18 cellular contexts compared by ENCODE assay signal in the genomic region with DNA sequence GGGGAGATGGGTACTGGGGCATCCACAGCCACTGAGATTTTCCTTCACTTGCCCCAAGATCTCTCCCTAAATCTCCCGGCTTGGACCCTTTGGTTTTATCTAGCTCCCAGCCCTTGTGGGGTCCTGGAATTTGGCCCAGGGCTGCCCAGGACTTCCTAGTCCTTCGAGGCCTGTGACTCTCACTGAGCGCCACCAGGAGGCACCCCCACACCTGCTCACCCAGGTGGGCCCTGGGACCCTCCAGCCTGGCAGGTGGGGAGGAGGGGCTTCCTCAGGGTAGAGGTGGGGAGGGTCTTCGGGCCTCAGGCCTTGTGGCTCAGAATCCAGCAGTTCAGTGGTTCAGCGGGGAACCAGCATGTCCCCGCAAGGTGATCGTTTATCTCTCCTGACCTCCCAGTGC. TPM values are rescaled to one million over a fixed set of nuclear protein-coding genes. Genes with fewer than 3 reads are reported as not detected.
DNase-seq lines count a peak whose midpoint lies in the region; ATAC-seq and TF ChIP-seq lines count a peak whose summit lies in the region.
"Had no signal": no experiment of that assay in that cellular context is flagged by ENCODE, and none has a peak within 500 bp of the region (broad histone marks: within the 10 kb centered on the region; RNA-seq: fewer than 3 reads in every experiment).

No MANE protein-coding gene starts in this region.

- H4K20me1 ChIP-seq in GM23338 (replicated peaks; ENCODE audit: insufficient read depth) = no peaks in the 10 kb centered on the region
- H4K20me1 ChIP-seq in OCI-LY7 (ENCODE audit: insufficient read depth, low read length) = no peaks in the 10 kb centered on the region

- H3K4me1 Mint-ChIP-seq in GM23338 (peaks cover 24% of the 10 kb centered on the region), endodermal cell (no peaks in the 10 kb centered on the region)
- H3K4me1 Mint-ChIP-seq: CD14-positive monocyte had no signal

- no peaks in the 10 kb centered on the region for H3K9me3 Mint-ChIP-seq in GM23338
- H3K9me3 Mint-ChIP-seq in endodermal cell = no peaks in the 10 kb centered on the region
- H3K9me3 Mint-ChIP-seq: CD8-positive, alpha-beta T cell; HFFc6 had no signal

- WGBS in endodermal cell (ENCODE audit: insufficient coverage in 1 of 2, insufficient read length in 1 of 2), 2 experiments = 85 to 96% methylated on average over 4 to 7 of the region's 7 CpGs

- POLR2A ChIA-PET in OCI-LY7 (lab: Charles Lee) = no interaction called here

- CTCF ChIA-PET in OCI-LY7 (lab: Charles Lee; ENCODE audit: unreplicated experiment) = no interaction called here

- H3K36me3 ChIP-seq in GM23338 (ENCODE audit: insufficient read depth) (no peaks in the 10 kb centered on the region), OCI-LY7 (ENCODE audit: insufficient read depth, low read length) (no peaks in the 10 kb centered on the region), endodermal cell (ENCODE audit: control insufficient read depth, insufficient read depth, low read length) (no peaks in the 10 kb centered on the region)
- H3K36me3 ChIP-seq: HAP-1 had no signal

- peaks cover 45% of the 10 kb centered on the region for H3K27me3 Mint-ChIP-seq in GM23338 (ENCODE audit: insufficient read depth, low read depth, poor library complexity)
- H3K27me3 Mint-ChIP-seq in endodermal cell (ENCODE audit: insufficient read depth) = peaks cover 38% of the 10 kb centered on the region

- no peaks in the 10 kb centered on the region; the same call in 1 of the 2 replicates for H3F3A ChIP-seq in GM23338 (replicated peaks; ENCODE audit: low read depth)

- peak; percentile 56 for DNase-seq in GM23338 (ENCODE audit: low spot score)
- no peak for DNase-seq in OCI-LY7 (ENCODE audit: low spot score)
- DNase-seq in endodermal cell = peak; percentile 68
- DNase-seq in HPDE6-E6E7 (ENCODE audit: extremely low spot score) = no peak
- DNase-seq in pons (ENCODE audit: low spot score) = no peak
- DNase-seq in DMS53 treated with DMSO at 0.1 percent for 48 hours (lab: John Stamatoyannopoulos, UW; ENCODE audit: unreplicated experiment) = no peak
- DNase-seq: CD8-positive, alpha-beta T cell; COR-L47; DMS153; HFFc6 had no signal

- H3K4me3 ChIP-seq in GM23338 = no peak overlapping the region
- H3K4me3 ChIP-seq in OCI-LY7 (ENCODE audit: low read depth, low read length, poor library complexity, severe bottlenecking) = no peak overlapping the region
- no peak overlapping the region for H3K4me3 ChIP-seq in endodermal cell (ENCODE audit: low read length)
- H3K4me3 ChIP-seq: A549, GM12878, HAP-1, K562 had no signal

- H2AFZ ChIP-seq in GM23338 (no peak overlapping the region), OCI-LY7 (ENCODE audit: low read length) (no peak overlapping the region)

- H3K27ac Mint-ChIP-seq in GM23338 (no peak overlapping the region), endodermal cell (no peak overlapping the region)
- H3K27ac Mint-ChIP-seq: CD14-positive monocyte; CD8-positive, alpha-beta T cell; HFFc6 had no signal

- H3K27ac ChIP-seq in GM23338 (ENCODE audit: low read depth) (no peak overlapping the region), OCI-LY7 (ENCODE audit: low read depth, low read length, poor library complexity, severe bottlenecking) (no peak overlapping the region), endodermal cell (ENCODE audit: low read depth, low read length) (no peak overlapping the region)
- H3K27ac ChIP-seq: A549 had no signal

- peaks cover 34% of the 10 kb centered on the region for H3K27me3 ChIP-seq in GM23338 (ENCODE audit: insufficient read depth)
- peaks cover 44% of the 10 kb centered on the region for H3K27me3 ChIP-seq in endodermal cell (ENCODE audit: control insufficient read depth, insufficient read depth, low read length, poor library complexity, severe bottlenecking)

- no peak overlapping the region for H3K9ac ChIP-seq in endodermal cell (ENCODE audit: extremely low read depth, low read length, poor library complexity, severe bottlenecking)

- ATAC-seq in GM23338 = peak; percentile 31
- ATAC-seq: A549; CD8-positive, alpha-beta T cell; GM12878; K562 had no signal

- H3K79me2 ChIP-seq in GM23338 (replicated peaks; ENCODE audit: insufficient read depth) = no peaks in the 10 kb centered on the region
- H3K79me2 ChIP-seq in OCI-LY7 (ENCODE audit: insufficient read depth, low read depth, low read length) = no peaks in the 10 kb centered on the region

- H3K9me2 ChIP-seq in GM23338 (ENCODE audit: insufficient read depth) (no peaks in the 10 kb centered on the region), OCI-LY7 (ENCODE audit: insufficient read depth, low read length) (no peaks in the 10 kb centered on the region)

- H3K9me3 ChIP-seq in OCI-LY7 (ENCODE audit: low read length) (no peaks in the 10 kb centered on the region), endodermal cell (ENCODE audit: control insufficient read depth, low read length) (no peaks in the 10 kb centered on the region)
- H3K9me3 ChIP-seq: A549, HAP-1 had no signal

- intact Hi-C loops in OCI-LY7 (cut with micrococcal nuclease; ENCODE audit: unreplicated experiment) = no loop called here

- H3K4me3 Mint-ChIP-seq in GM23338 (no peak overlapping the region), endodermal cell (no peak overlapping the region)
- H3K4me3 Mint-ChIP-seq: CD14-positive monocyte; CD8-positive, alpha-beta T cell; HFFc6 had no signal

- BruUV-seq in OCI-LY7 (replicated peaks; lab: Mats Ljungman, UMichigan) = no TSS peak

- H3K36me3 Mint-ChIP-seq in GM23338 (ENCODE audit: low read depth) (no peaks in the 10 kb centered on the region), endodermal cell (ENCODE audit: low read depth) (no peaks in the 10 kb centered on the region)
- H3K36me3 Mint-ChIP-seq: CD14-positive monocyte; CD8-positive, alpha-beta T cell had no signal

- no peak overlapping the region for H3K4me2 ChIP-seq in GM23338
- no peak overlapping the region for H3K4me2 ChIP-seq in OCI-LY7 (ENCODE audit: low read length)
- H3K4me2 ChIP-seq: A549 had no signal

- H3K4me1 ChIP-seq in GM23338 (ENCODE audit: insufficient read depth) (peaks cover 11% of the 10 kb centered on the region; the same call in 1 of the 2 replicates), OCI-LY7 (ENCODE audit: insufficient read depth, low read length, poor library complexity, severe bottlenecking) (no peaks in the 10 kb centered on the region), endodermal cell (ENCODE audit: control insufficient read depth, insufficient read depth, low read length) (no peaks in the 10 kb centered on the region)
- H3K4me1 ChIP-seq: HAP-1 had no signal

- TF ChIP-seq CTCF in GM23338 (conservative IDR thresholded peaks at IDR 0.05; ENCODE audit: low read depth in 2 of 2) (peak; percentile 54 to 69), OCI-LY7 (conservative IDR thresholded peaks at IDR 0.05; ENCODE audit: low read length) (0 out of 2 replicates have a peak, but pooled peaks have one; percentile 10), endodermal cell (conservative IDR thresholded peaks at IDR 0.05) (peak; percentile 67)

TF ChIP-seq in GM23338, 12 proteins besides CTCF, POLR2A, EP300 and RAD21:
- no peak for TF ChIP-seq EZH2phosphoT487 (IDR thresholded peaks at IDR 0.05; ENCODE audit: unreplicated experiment)

RNA-seq across cellular contexts. Expression of a gene that starts 11.9 kb away (rescaled TPM):
- 0.31 TPM in 1 of 2 replicates, not detected in the other for total RNA-seq in GM23338 (2014; rRNA removed; shearing (Covaris generic))
- 0.27 TPM in 1 of 2 replicates, not detected in the other for polyA plus RNA-seq in GM23338 (2016; fragmentation: Nextera tagmentation; extraction: Ambion mirVana)
- total RNA-seq in OCI-LY7 (2014; rRNA removed; shearing (Covaris generic)) = not detected in 2 replicates
- not detected in 2 replicates for total RNA-seq in OCI-LY7 (2022)
- not detected for total RNA-seq in endodermal cell
- polyA plus RNA-seq in endodermal cell (2013, experiment 1 of 2) = 8.4 TPM
- 3.4 TPM for polyA plus RNA-seq in endodermal cell (2013, experiment 2 of 2)
- total RNA-seq: CD8-positive, alpha-beta T cell; Daoy; GM12878; HFFc6; K562 had no signal
- polyA plus RNA-seq: A549, AG04450, BJ, CD14-positive monocyte, GM12878, K562 had no signal

RNA-seq across cellular contexts. Expression of a gene that starts 17.7 kb away (rescaled TPM):
- 0.10 TPM in 1 of 2 replicates, not detected in the other for total RNA-seq in GM23338 (2014; rRNA removed; shearing (Covaris generic))
- polyA plus RNA-seq in GM23338 (2016; fragmentation: Nextera tagmentation; extraction: Ambion mirVana) = 0.11 TPM in 1 of 2 replicates, not detected in the other
- not detected in 2 replicates for total RNA-seq in OCI-LY7 (2014; rRNA removed; shearing (Covaris generic))
- total RNA-seq in OCI-LY7 (2022) (not detected in 2 replicates), endodermal cell (under 1 TPM in 1 of 2 donors, not detected in 1; 0.11 TPM)
- 1.2 TPM for polyA plus RNA-seq in endodermal cell (2013, experiment 1 of 2)
- polyA plus RNA-seq in endodermal cell (2013, experiment 2 of 2) = 0.70 TPM
- total RNA-seq: CD8-positive, alpha-beta T cell; Daoy; GM12878; HFFc6; K562 had no signal
- polyA plus RNA-seq: A549, AG04450, BJ, CD14-positive monocyte, GM12878, K562 had no signal

RNA-seq across cellular contexts. Expression of a gene that starts 20.6 kb away (rescaled TPM):
- 17.5 and 18.0 TPM in 2 replicates for total RNA-seq in GM23338 (2014; rRNA removed; shearing (Covaris generic))
- polyA plus RNA-seq in GM23338 (2016; fragmentation: Nextera tagmentation; extraction: Ambion mirVana) = 6.7 and 9.3 TPM in 2 replicates
- not detected in 2 replicates for total RNA-seq in OCI-LY7 (2014; rRNA removed; shearing (Covaris generic))
- total RNA-seq in OCI-LY7 (2022) (not detected in 2 replicates), endodermal cell (1 to 10 TPM; 1.6 to 4.6 TPM)
- 16.1 TPM for polyA plus RNA-seq in endodermal cell (2013, experiment 1 of 2)
- polyA plus RNA-seq in endodermal cell (2013, experiment 2 of 2) = 12.0 TPM
- total RNA-seq: CD8-positive, alpha-beta T cell; Daoy; GM12878; HFFc6 had no signal
- polyA plus RNA-seq: AG04450, BJ, CD14-positive monocyte, GM12878, K562 had no signal

RNA-seq across cellular contexts. Expression of a gene that starts 31.2 kb away (rescaled TPM):
- total RNA-seq in GM23338 (2014; rRNA removed; shearing (Covaris generic)) = not detected in 2 replicates
- not detected in 2 replicates for polyA plus RNA-seq in GM23338 (2016; fragmentation: Nextera tagmentation; extraction: Ambion mirVana)
- not detected in 2 replicates for total RNA-seq in OCI-LY7 (2014; rRNA removed; shearing (Covaris generic))
- total RNA-seq in OCI-LY7 (2022) (not detected in 2 replicates), endodermal cell (not detected)
- 0.39 TPM for polyA plus RNA-seq in endodermal cell (2013, experiment 1 of 2)
- 0.33 TPM for polyA plus RNA-seq in endodermal cell (2013, experiment 2 of 2)
- total RNA-seq: CD8-positive, alpha-beta T cell; Daoy; GM12878; HFFc6; K562 had no signal
- polyA plus RNA-seq: A549, AG04450, BJ, CD14-positive monocyte, K562 had no signal

RNA-seq across cellular contexts. Expression of a gene that starts 42.1 kb away (rescaled TPM):
- total RNA-seq in GM23338 (2014; rRNA removed; shearing (Covaris generic)) = 6.1 and 7.6 TPM in 2 replicates
- 6.6 and 9.3 TPM in 2 replicates for polyA plus RNA-seq in GM23338 (2016; fragmentation: Nextera tagmentation; extraction: Ambion mirVana)
- total RNA-seq in OCI-LY7 (2014; rRNA removed; shearing (Covaris generic)) = 21.0 and 27.8 TPM in 2 replicates
- total RNA-seq in OCI-LY7 (2022) (18.5 and 21.1 TPM in 2 replicates), endodermal cell (1 to 10 TPM; 6.5 to 6.7 TPM)
- polyA plus RNA-seq in endodermal cell (2013, experiment 1 of 2) = 9.6 TPM
- 9.6 TPM for polyA plus RNA-seq in endodermal cell (2013, experiment 2 of 2)

Comparison
In these comparisons a context has a peak if more than half of its experiments do, and no peak if none do; other contexts are left out.
1. DNase-seq: peak in GM23338 (single experiment) and endodermal cell (single experiment); none in OCI-LY7 (single experiment), HPDE6-E6E7 (single experiment), pons (single experiment) and DMS53 treated with DMSO at 0.1 percent for 48 hours (single experiment).
2. CTCF ChIP-seq: peak in every context shown above with its lines; median percentile 67 in endodermal cell; 62 in GM23338; 10 in OCI-LY7.